28 cellular contexts compared by ENCODE assay signal in the genomic region with DNA sequence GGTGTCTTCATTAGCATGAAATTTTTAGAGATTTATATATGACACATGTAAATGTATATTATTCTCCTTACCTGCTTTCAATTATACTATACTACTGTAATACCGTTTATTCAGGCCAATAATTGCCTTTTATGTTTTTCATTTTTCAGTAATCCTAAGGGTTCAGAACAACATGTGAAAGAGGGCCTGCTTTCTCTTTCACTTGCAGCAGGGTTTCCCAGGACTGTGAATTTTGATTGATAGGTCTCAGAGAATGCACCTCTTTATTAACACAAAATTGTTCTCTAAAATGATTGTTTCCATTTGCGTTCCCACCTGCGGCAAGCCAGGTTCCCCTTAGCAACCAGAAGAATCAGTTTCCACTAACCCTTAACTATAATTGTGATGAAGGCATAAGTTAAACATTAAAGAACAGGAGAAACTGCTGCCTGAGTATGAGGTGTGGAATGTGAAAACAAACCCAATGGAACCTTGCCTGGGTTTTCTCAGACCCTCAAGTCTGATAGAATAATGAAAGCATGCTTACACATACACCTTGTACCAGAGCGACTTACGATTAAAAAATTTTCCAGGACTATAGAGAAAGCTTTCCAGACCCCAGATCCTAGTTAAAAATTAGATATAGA.
DNase-seq lines count a peak whose midpoint lies in the region; ATAC-seq, FAIRE-seq and TF ChIP-seq lines count a peak whose summit lies in the region.
"Had no signal": no experiment of that assay in that cellular context is flagged by ENCODE, and none has a peak within 500 bp of the region (broad histone marks: within the 10 kb centered on the region; RNA-seq: fewer than 3 reads in every experiment).

No MANE protein-coding gene starts in this region.

- DNase-seq in GM23338 (ENCODE audit: low spot score) (no peak), RCC 7860 (ENCODE audit: low spot score) (peak; percentile 79), kidney tubule cell (ENCODE audit: low spot score) (peak; percentile 93), renal cortical epithelial cell (ENCODE audit: low read depth) (peak; percentile 96), UCSD-AML1 (lab: John Stamatoyannopoulos, UW; ENCODE audit: unreplicated experiment) (no peak)
- DNase-seq in stimulated activated CD4-positive, alpha-beta T cell treated with anti-CD3 and anti-CD28 coated beads, Interleukin-2, amount 100 ng/mL, for 48 hours: no peak
- DNase-seq: activated CD4-positive, alpha-beta T cell treated with anti-CD3 and anti-CD28 coated beads for 48 hours; activated CD8-positive, alpha-beta memory T cell treated with anti-CD3 and anti-CD28 coated beads for 24 hours; activated gamma-delta T cell; activated naive CD8-positive, alpha-beta T cell treated with anti-CD3 and anti-CD28 coated beads, Interleukin-2, amount 10 ng/mL, durations not matched to agents 7 days and 5 days; activated T-cell treated with anti-CD3 and anti-CD28 coated beads, Interleukin-2, amount 50 U/mL, for 1 hour; cerebellar nuclear complex; DND-41; HFFc6; naive B cell; NCI-H1436; NCI-H2081 treated with DMSO at 0.1 percent for 48 hours; NCI-H446; PC-9; SHP77; trophoblast cell had no signal

- H3K27me3 ChIP-seq in GM23338 (ENCODE audit: insufficient read depth): no peaks in the 10 kb centered on the region
- H3K27me3 ChIP-seq: BLaER1 treated with 17β-estradiol and CSF1 and Interleukin-3, amounts not matched to agents 10 nM and 100 nM had no signal

- H3K27ac Mint-ChIP-seq in GM23338: peak overlapping the region; percentile 40; the same call in 1 of the 2 replicates
- H3K27ac Mint-ChIP-seq: activated naive CD8-positive, alpha-beta T cell treated with anti-CD3 and anti-CD28 coated beads, Interleukin-2, amount 10 ng/mL, durations not matched to agents 7 days and 5 days; HFFc6; naive B cell; T-helper 2 cell treated with Interferon-gamma antibody and Interleukin-4, amounts not matched to agents 5 μg/mL and 100 μg/mL, for 36 hours had no signal

- H3K4me2 ChIP-seq in GM23338: no peak overlapping the region
- H3K4me2 ChIP-seq: BLaER1 treated with 17β-estradiol and CSF1 and Interleukin-3, amounts not matched to agents 10 nM and 100 nM; KMS-11; PC-9 had no signal

- H3K4me3 Mint-ChIP-seq in GM23338: no peak overlapping the region
- H3K4me3 Mint-ChIP-seq: activated naive CD8-positive, alpha-beta T cell treated with anti-CD3 and anti-CD28 coated beads, Interleukin-2, amount 10 ng/mL, durations not matched to agents 7 days and 5 days; HFFc6; naive B cell; T-helper 2 cell treated with Interferon-gamma antibody and Interleukin-4, amounts not matched to agents 5 μg/mL and 100 μg/mL, for 36 hours had no signal

- H3F3A ChIP-seq in GM23338 (replicated peaks; ENCODE audit: low read depth): no peaks in the 10 kb centered on the region

- no peaks in the 10 kb centered on the region for H3K36me3 ChIP-seq in GM23338 (ENCODE audit: insufficient read depth)
- H3K36me3 ChIP-seq: BLaER1 treated with 17β-estradiol and CSF1 and Interleukin-3, amounts not matched to agents 10 nM and 100 nM had no signal

- peak; percentile 94 for FAIRE-seq in RCC 7860 (lab: Jason Lieb, UNC)
- FAIRE-seq: endothelial cell of umbilical vein, islet of Langerhans had no signal

- H3K4me1 Mint-ChIP-seq in GM23338: peaks cover 8% of the 10 kb centered on the region; the same call in 2 of the 3 replicates
- H3K4me1 Mint-ChIP-seq: activated naive CD8-positive, alpha-beta T cell treated with anti-CD3 and anti-CD28 coated beads, Interleukin-2, amount 10 ng/mL, durations not matched to agents 7 days and 5 days; naive B cell had no signal

- ATAC-seq in GM23338 (no peak), GM21825 (IDR thresholded peaks at IDR 0.05; ENCODE audit: unreplicated experiment) (no peak)

- no peak overlapping the region for H3K27ac ChIP-seq in GM23338 (ENCODE audit: low read depth)
- H3K27ac ChIP-seq: BLaER1 treated with 17β-estradiol and CSF1 and Interleukin-3, amounts not matched to agents 10 nM and 100 nM; HL-60; KMS-11; PC-9 had no signal

- no peak overlapping the region for H3K4me3 ChIP-seq in GM23338
- H3K4me3 ChIP-seq: BLaER1 treated with 17β-estradiol and CSF1 and Interleukin-3, amounts not matched to agents 10 nM and 100 nM; PC-9 had no signal

- H2AFZ ChIP-seq in GM23338: no peak overlapping the region
- H2AFZ ChIP-seq: PC-9 had no signal

- no peaks in the 10 kb centered on the region for H3K9me2 ChIP-seq in GM23338 (ENCODE audit: insufficient read depth)

- H3K27me3 Mint-ChIP-seq in GM23338 (ENCODE audit: insufficient read depth, low read depth, poor library complexity): no peaks in the 10 kb centered on the region
- H3K27me3 Mint-ChIP-seq: activated naive CD8-positive, alpha-beta T cell treated with anti-CD3 and anti-CD28 coated beads, Interleukin-2, amount 10 ng/mL, durations not matched to agents 7 days and 5 days; naive B cell had no signal

- H3K9me3 Mint-ChIP-seq in GM23338: no peaks in the 10 kb centered on the region

- H3K4me1 ChIP-seq in GM23338 (ENCODE audit: insufficient read depth): peaks cover 4% of the 10 kb centered on the region; the same call in 1 of the 2 replicates
- H3K4me1 ChIP-seq: BLaER1 treated with 17β-estradiol and CSF1 and Interleukin-3, amounts not matched to agents 10 nM and 100 nM had no signal

- no peaks in the 10 kb centered on the region for H3K79me2 ChIP-seq in GM23338 (replicated peaks; ENCODE audit: insufficient read depth)

- H3K36me3 Mint-ChIP-seq in GM23338 (ENCODE audit: low read depth): no peaks in the 10 kb centered on the region
- H3K36me3 Mint-ChIP-seq: activated naive CD8-positive, alpha-beta T cell treated with anti-CD3 and anti-CD28 coated beads, Interleukin-2, amount 10 ng/mL, durations not matched to agents 7 days and 5 days; naive B cell had no signal

- no peak for TF ChIP-seq CTCF in GM23338 (conservative IDR thresholded peaks at IDR 0.05; ENCODE audit: low read depth in 2 of 2)

- H4K20me1 ChIP-seq in GM23338 (replicated peaks; ENCODE audit: insufficient read depth): no peaks in the 10 kb centered on the region
- H4K20me1 ChIP-seq: BLaER1 treated with 17β-estradiol and CSF1 and Interleukin-3, amounts not matched to agents 10 nM and 100 nM had no signal

TF ChIP-seq in GM23338, 12 proteins besides CTCF, POLR2A, EP300 and RAD21:
- TF ChIP-seq POLR2AphosphoS5 (IDR thresholded peaks at IDR 0.05; ENCODE audit: low read depth) (no peak), ZNF331 (CRISPR knock-in tag; IDR thresholded peaks at IDR 0.05; ENCODE audit: low read depth) (no peak), EZH2phosphoT487 (IDR thresholded peaks at IDR 0.05; ENCODE audit: unreplicated experiment) (no peak), ZNF114 (CRISPR knock-in tag; IDR thresholded peaks at IDR 0.05) (no peak)
- TF ChIP-seq, protein P1, sequence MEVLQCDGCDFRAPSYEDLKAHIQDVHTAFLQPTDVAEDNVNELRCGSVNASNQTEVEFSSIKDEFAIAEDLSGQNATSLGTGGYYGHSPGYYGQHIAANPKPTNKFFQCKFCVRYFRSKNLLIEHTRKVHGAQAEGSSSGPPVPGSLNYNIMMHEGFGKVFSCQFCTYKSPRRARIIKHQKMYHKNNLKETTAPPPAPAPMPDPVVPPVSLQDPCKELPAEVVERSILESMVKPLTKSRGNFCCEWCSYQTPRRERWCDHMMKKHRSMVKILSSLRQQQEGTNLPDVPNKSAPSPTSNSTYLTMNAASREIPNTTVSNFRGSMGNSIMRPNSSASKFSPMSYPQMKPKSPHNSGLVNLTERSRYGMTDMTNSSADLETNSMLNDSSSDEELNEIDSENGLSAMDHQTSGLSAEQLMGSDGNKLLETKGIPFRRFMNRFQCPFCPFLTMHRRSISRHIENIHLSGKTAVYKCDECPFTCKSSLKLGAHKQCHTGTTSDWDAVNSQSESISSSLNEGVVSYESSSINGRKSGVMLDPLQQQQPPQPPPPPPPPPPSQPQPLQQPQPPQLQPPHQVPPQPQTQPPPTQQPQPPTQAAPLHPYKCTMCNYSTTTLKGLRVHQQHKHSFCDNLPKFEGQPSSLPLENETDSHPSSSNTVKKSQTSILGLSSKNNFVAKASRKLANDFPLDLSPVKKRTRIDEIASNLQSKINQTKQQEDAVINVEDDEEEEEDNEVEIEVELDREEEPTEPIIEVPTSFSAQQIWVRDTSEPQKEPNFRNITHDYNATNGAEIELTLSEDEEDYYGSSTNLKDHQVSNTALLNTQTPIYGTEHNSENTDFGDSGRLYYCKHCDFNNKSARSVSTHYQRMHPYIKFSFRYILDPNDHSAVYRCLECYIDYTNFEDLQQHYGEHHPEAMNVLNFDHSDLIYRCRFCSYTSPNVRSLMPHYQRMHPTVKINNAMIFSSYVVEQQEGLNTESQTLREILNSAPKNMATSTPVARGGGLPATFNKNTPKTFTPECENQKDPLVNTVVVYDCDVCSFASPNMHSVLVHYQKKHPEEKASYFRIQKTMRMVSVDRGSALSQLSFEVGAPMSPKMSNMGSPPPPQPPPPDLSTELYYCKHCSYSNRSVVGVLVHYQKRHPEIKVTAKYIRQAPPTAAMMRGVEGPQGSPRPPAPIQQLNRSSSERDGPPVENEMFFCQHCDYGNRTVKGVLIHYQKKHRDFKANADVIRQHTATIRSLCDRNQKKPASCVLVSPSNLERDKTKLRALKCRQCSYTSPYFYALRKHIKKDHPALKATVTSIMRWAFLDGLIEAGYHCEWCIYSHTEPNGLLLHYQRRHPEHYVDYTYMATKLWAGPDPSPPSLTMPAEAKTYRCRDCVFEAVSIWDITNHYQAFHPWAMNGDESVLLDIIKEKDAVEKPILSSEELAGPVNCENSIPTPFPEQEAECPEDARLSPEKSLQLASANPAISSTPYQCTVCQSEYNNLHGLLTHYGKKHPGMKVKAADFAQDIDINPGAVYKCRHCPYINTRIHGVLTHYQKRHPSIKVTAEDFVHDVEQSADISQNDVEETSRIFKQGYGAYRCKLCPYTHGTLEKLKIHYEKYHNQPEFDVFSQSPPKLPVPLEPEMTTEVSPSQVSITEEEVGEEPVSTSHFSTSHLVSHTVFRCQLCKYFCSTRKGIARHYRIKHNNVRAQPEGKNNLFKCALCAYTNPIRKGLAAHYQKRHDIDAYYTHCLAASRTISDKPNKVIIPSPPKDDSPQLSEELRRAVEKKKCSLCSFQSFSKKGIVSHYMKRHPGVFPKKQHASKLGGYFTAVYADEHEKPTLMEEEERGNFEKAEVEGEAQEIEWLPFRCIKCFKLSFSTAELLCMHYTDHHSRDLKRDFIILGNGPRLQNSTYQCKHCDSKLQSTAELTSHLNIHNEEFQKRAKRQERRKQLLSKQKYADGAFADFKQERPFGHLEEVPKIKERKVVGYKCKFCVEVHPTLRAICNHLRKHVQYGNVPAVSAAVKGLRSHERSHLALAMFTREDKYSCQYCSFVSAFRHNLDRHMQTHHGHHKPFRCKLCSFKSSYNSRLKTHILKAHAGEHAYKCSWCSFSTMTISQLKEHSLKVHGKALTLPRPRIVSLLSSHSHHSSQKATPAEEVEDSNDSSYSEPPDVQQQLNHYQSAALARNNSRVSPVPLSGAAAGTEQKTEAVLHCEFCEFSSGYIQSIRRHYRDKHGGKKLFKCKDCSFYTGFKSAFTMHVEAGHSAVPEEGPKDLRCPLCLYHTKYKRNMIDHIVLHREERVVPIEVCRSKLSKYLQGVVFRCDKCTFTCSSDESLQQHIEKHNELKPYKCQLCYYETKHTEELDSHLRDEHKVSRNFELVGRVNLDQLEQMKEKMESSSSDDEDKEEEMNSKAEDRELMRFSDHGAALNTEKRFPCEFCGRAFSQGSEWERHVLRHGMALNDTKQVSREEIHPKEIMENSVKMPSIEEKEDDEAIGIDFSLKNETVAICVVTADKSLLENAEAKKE (CRISPR knock-in tag; IDR thresholded peaks at IDR 0.05): no peak

Comparison
In these comparisons a context has a peak if more than half of its experiments do, and no peak if none do; other contexts are left out.
1. DNase-seq: peak in RCC 7860 (single experiment), kidney tubule cell (single experiment) and renal cortical epithelial cell (single experiment); none in GM23338 (single experiment), stimulated activated CD4-positive, alpha-beta T cell treated with anti-CD3 and anti-CD28 coated beads, Interleukin-2, amount 100 ng/mL, for 48 hours (0 of 2) and UCSD-AML1 (single experiment).